2 cellular contexts compared by ENCODE assay signal in genomic region chr1:10407201-10407600, GRCh38.
TF ChIP-seq lines count a peak whose summit lies in the region.

No MANE protein-coding gene starts in this region.

TF ChIP-seq in HEK293, 187 proteins besides CTCF, POLR2A, EP300 and RAD21:
- TF ChIP-seq OSR2 (tag by site-specific recombination; IDR thresholded peaks at IDR 0.05) (no peak), GFI1B (tag by site-specific recombination; IDR thresholded peaks at IDR 0.05) (no peak), ZNF571 (tag by site-specific recombination; IDR thresholded peaks at IDR 0.05) (no peak), ZNF121 (tag by site-specific recombination; IDR thresholded peaks at IDR 0.05) (peak; percentile 95)

TF ChIP-seq in K562, 482 proteins besides CTCF, POLR2A, EP300 and RAD21:
- TF ChIP-seq NFXL1 (CRISPR knock-in tag; IDR thresholded peaks at IDR 0.05) (no peak), NONO (IDR thresholded peaks at IDR 0.05; ENCODE audit: low read depth in 2 of 2, low read length in 1 of 2) (no peak), POLR2B (IDR thresholded peaks at IDR 0.05; ENCODE audit: low read depth, partially characterized antibody) (peak; percentile 21), ZNF121 (CRISPR knock-in tag; conservative IDR thresholded peaks at IDR 0.05) (peak; percentile 92)
- TF ChIP-seq, protein P1, sequence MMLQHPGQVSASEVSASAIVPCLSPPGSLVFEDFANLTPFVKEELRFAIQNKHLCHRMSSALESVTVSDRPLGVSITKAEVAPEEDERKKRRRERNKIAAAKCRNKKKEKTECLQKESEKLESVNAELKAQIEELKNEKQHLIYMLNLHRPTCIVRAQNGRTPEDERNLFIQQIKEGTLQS (IDR thresholded peaks at IDR 0.05), result no peak
- TF ChIP-seq, protein P1 (CRISPR knock-in tag; conservative IDR thresholded peaks at IDR 0.05), result no peak
TF ChIP-seq in K562: peak in this region for 2.
